In genomic region chr13:39025433-39025839, GRCh38 we compare ENCODE assay signal across 25 cellular contexts. TPM values are rescaled to one million over a fixed set of nuclear protein-coding genes. Genes with fewer than 3 reads are reported as not detected.
DNase-seq lines count a peak whose midpoint lies in the region; TF ChIP-seq lines count a peak whose summit lies in the region.
"Had no signal": no experiment of that assay in that cellular context is flagged by ENCODE, and none has a peak within 500 bp of the region (broad histone marks: within the 10 kb centered on the region; RNA-seq: fewer than 3 reads in every experiment).

No MANE protein-coding gene starts in this region.

- intact Hi-C loops in breast epithelium (cut with DNase I; ENCODE audit: low total_unique reads), result no loop called here
- intact Hi-C loops in MCF 10A (cut with micrococcal nuclease), result no loop called here
- intact Hi-C loops in prostate gland (cut with DNase I), result no loop called here
- intact Hi-C loops in tibial artery (cut with DNase I; ENCODE audit: low total_unique reads), result no loop called here

- no peak for TF ChIP-seq CTCF in breast epithelium (IDR thresholded peaks at IDR 0.05)
- no peak for TF ChIP-seq CTCF in MCF 10A (IDR thresholded peaks at IDR 0.05; ENCODE audit: unreplicated experiment)
- no peak for TF ChIP-seq CTCF in prostate gland (IDR thresholded peaks at IDR 0.05)
- TF ChIP-seq CTCF in Peyer's patch (IDR thresholded peaks at IDR 0.05), result no peak
- no peak for TF ChIP-seq CTCF in tibial artery (IDR thresholded peaks at IDR 0.05)

- H3K4me1 ChIP-seq in breast epithelium (no peaks in the 10 kb centered on the region), HUES48 (ENCODE audit: control insufficient read depth, insufficient read depth, low read length) (peaks cover 55% of the 10 kb centered on the region), prostate gland (replicated peaks) (no peaks in the 10 kb centered on the region), Peyer's patch (no peaks in the 10 kb centered on the region), tibial artery (no peaks in the 10 kb centered on the region)

- WGBS in prostate gland, result 26% methylated on average over 2 of the region's 2 CpGs

- no peaks in the 10 kb centered on the region for H3K4me1 Mint-ChIP-seq in MCF 10A (ENCODE audit: insufficient read depth, unreplicated experiment)
- H3K4me1 Mint-ChIP-seq: nephron progenitor cell had no signal

- H3K27me3 ChIP-seq in breast epithelium (no peaks in the 10 kb centered on the region), HUES48 (ENCODE audit: control insufficient read depth, insufficient read depth, low read length) (no peaks in the 10 kb centered on the region), prostate gland (replicated peaks; ENCODE audit: insufficient read depth) (no peaks in the 10 kb centered on the region), Peyer's patch (no peaks in the 10 kb centered on the region), tibial artery (no peaks in the 10 kb centered on the region)
- H3K27me3 ChIP-seq: pancreas had no signal

- TF ChIP-seq POLR2A in breast epithelium (IDR thresholded peaks at IDR 0.05) (no peak), prostate gland (IDR thresholded peaks at IDR 0.05) (no peak), Peyer's patch (IDR thresholded peaks at IDR 0.05) (no peak)

- POLR2A ChIA-PET in MCF 10A (lab: Yijun Ruan, JAX), result interaction anchor here (1.1 kb wide), 1 partner anchor 11 kb away, joined by 4 read pairs; no protein-coding TSS in a partner anchor

- H3K9ac ChIP-seq in HUES48 (ENCODE audit: low read depth, low read length), result no peak overlapping the region

- no TSS peak for BruUV-seq in MCF 10A (replicated peaks; lab: Mats Ljungman, UMichigan)

- peaks cover 60% of the 10 kb centered on the region for H3K36me3 Mint-ChIP-seq in MCF 10A (ENCODE audit: insufficient read depth, unreplicated experiment)

- CTCF ChIA-PET in MCF 10A (lab: Yijun Ruan, JAX), result interaction anchor here (2.5 kb wide), 1 partner anchor 9 kb away, joined by 18 read pairs; no protein-coding TSS in a partner anchor

- DNase-seq in breast epithelium (ENCODE audit: low spot score in 2 of 2), result peak in 1 of 2 donors; percentile 73
- DNase-seq in MCF 10A (ENCODE audit: unreplicated experiment), result no peak
- no peak for DNase-seq in epithelial cell of prostate (ENCODE audit: low read depth, low spot score)
- peak; percentile 74 for DNase-seq in prostate gland (ENCODE audit: low spot score)
- DNase-seq in Peyer's patch, result no peak
- no peak for DNase-seq in tibial artery
- DNase-seq in AML-193 (lab: John Stamatoyannopoulos, UW), result no peak
- DNase-seq: activated CD4-positive, alpha-beta memory T cell treated with anti-CD3 and anti-CD28 coated beads for 36 hours; activated CD4-positive, CD25-positive, alpha-beta regulatory T cell; activated effector memory CD4-positive, alpha-beta T cell treated with anti-CD3 and anti-CD28 coated beads, Interleukin-2, amount 50 U/mL, for 16 hours; activated naive CD8-positive, alpha-beta T cell treated with anti-CD3 and anti-CD28 coated beads, Interleukin-2, amount 10 ng/mL, durations not matched to agents 7 days and 5 days; CD4-positive, alpha-beta T cell; MM.1S; NCI-H1417 treated with DMSO at 0.1 percent for 48 hours; NCI-H526 treated with DMSO at 0.1 percent for 48 hours; nephron progenitor cell; pancreas; stimulated activated CD4-positive, alpha-beta T cell treated with anti-CD3 and anti-CD28 coated beads, Interleukin-4, amount 100 ng/mL, for 4 hours; stimulated activated naive CD4-positive, alpha-beta T cell had no signal

- H3K27ac ChIP-seq in breast epithelium, result peak overlapping the region; percentile 50 to 67
- H3K27ac ChIP-seq in HUES48 (ENCODE audit: low read depth, low read length), result peak overlapping the region; percentile 52
- peak overlapping the region; percentile 68 for H3K27ac ChIP-seq in epithelial cell of prostate
- peak overlapping the region in 1 of 2 donors; percentile 27 for H3K27ac ChIP-seq in prostate gland
- no peak overlapping the region for H3K27ac ChIP-seq in Peyer's patch
- no peak overlapping the region for H3K27ac ChIP-seq in tibial artery
- H3K27ac ChIP-seq: pancreas had no signal

- H3K9me3 Mint-ChIP-seq in MCF 10A (ENCODE audit: unreplicated experiment), result no peaks in the 10 kb centered on the region
- H3K9me3 Mint-ChIP-seq: activated CD4-positive, alpha-beta memory T cell treated with anti-CD3 and anti-CD28 coated beads for 36 hours; activated naive CD8-positive, alpha-beta T cell treated with anti-CD3 and anti-CD28 coated beads, Interleukin-2, amount 10 ng/mL, durations not matched to agents 7 days and 5 days; CD4-positive, alpha-beta T cell; nephron progenitor cell had no signal

- H3K4me3 Mint-ChIP-seq in MCF 10A (ENCODE audit: unreplicated experiment), result no peak overlapping the region
- H3K4me3 Mint-ChIP-seq: activated CD4-positive, alpha-beta memory T cell treated with anti-CD3 and anti-CD28 coated beads for 36 hours; activated naive CD8-positive, alpha-beta T cell treated with anti-CD3 and anti-CD28 coated beads, Interleukin-2, amount 10 ng/mL, durations not matched to agents 7 days and 5 days; CD4-positive, alpha-beta T cell; nephron progenitor cell had no signal

- no peaks in the 10 kb centered on the region for H3K27me3 Mint-ChIP-seq in MCF 10A (ENCODE audit: insufficient read depth, unreplicated experiment)
- H3K27me3 Mint-ChIP-seq: activated CD4-positive, alpha-beta memory T cell treated with anti-CD3 and anti-CD28 coated beads for 36 hours; activated naive CD8-positive, alpha-beta T cell treated with anti-CD3 and anti-CD28 coated beads, Interleukin-2, amount 10 ng/mL, durations not matched to agents 7 days and 5 days; CD4-positive, alpha-beta T cell had no signal

- H3K36me3 ChIP-seq in breast epithelium (no peaks in the 10 kb centered on the region), HUES48 (ENCODE audit: control insufficient read depth, insufficient read depth, low read length) (peaks cover 98% of the 10 kb centered on the region), prostate gland (no peaks in the 10 kb centered on the region), Peyer's patch (peaks cover 0 to 70% (median 0%) of the 10 kb centered on the region in 3 donors), tibial artery (peaks cover 56 to 76% (median 59%) of the 10 kb centered on the region in 3 donors)

- H3K4me3 ChIP-seq in breast epithelium (no peak overlapping the region), HUES48 (ENCODE audit: low read depth, low read length) (0 out of 2 replicates have a peak overlapping the region, but pooled peaks have one; percentile 3), prostate gland (no peak overlapping the region), Peyer's patch (no peak overlapping the region), tibial artery (no peak overlapping the region)
- H3K4me3 ChIP-seq: pancreas had no signal

- no peak overlapping the region for H3K27ac Mint-ChIP-seq in MCF 10A (ENCODE audit: low read depth, unreplicated experiment)
- H3K27ac Mint-ChIP-seq: activated CD4-positive, alpha-beta memory T cell treated with anti-CD3 and anti-CD28 coated beads for 36 hours; activated naive CD8-positive, alpha-beta T cell treated with anti-CD3 and anti-CD28 coated beads, Interleukin-2, amount 10 ng/mL, durations not matched to agents 7 days and 5 days; CD4-positive, alpha-beta T cell; nephron progenitor cell had no signal

- H3K9me3 ChIP-seq in breast epithelium, result no peaks in the 10 kb centered on the region
- H3K9me3 ChIP-seq in HUES48 (ENCODE audit: control insufficient read depth, insufficient read depth, low read length), result no peaks in the 10 kb centered on the region
- H3K9me3 ChIP-seq in prostate gland, result no peaks in the 10 kb centered on the region
- H3K9me3 ChIP-seq in Peyer's patch, result no peaks in the 10 kb centered on the region
- H3K9me3 ChIP-seq in tibial artery, result no peaks in the 10 kb centered on the region
- H3K9me3 ChIP-seq: pancreas had no signal

RNA-seq across cellular contexts. Expression of gene PROSER1, which starts 12.5 kb away (rescaled TPM):
- total RNA-seq in breast epithelium (10 to 100 TPM; 16.1 to 25.5 (median 20.3) TPM), MCF 10A (2022) (53.4 and 58.2 TPM in 2 replicates), prostate gland (10 to 100 TPM; 33.6 to 39.5 TPM), Peyer's patch (10 to 100 TPM; 36.5 to 84.2 (median 43.0) TPM)

RNA-seq across cellular contexts. Expression of gene NHLRC3, which starts 12.8 kb away (rescaled TPM):
- total RNA-seq in breast epithelium (10 to 100 TPM; 21.6 to 39.5 (median 37.6) TPM), MCF 10A (2022) (11.3 and 13.2 TPM in 2 replicates), prostate gland (10 to 100 TPM; 10.1 to 17.8 TPM), Peyer's patch (10 to 100 TPM; 11.6 to 25.5 (median 20.9) TPM)

RNA-seq across cellular contexts. Expression of gene STOML3, which starts 34.8 kb away (rescaled TPM):
- total RNA-seq in breast epithelium, result not detected
- not detected in 2 replicates for total RNA-seq in MCF 10A (2022)
- total RNA-seq in prostate gland, result not detected
- total RNA-seq in Peyer's patch, result not detected
- total RNA-seq: activated CD4-positive, alpha-beta memory T cell treated with anti-CD3 and anti-CD28 coated beads for 36 hours; activated naive CD8-positive, alpha-beta T cell treated with anti-CD3 and anti-CD28 coated beads, Interleukin-2, amount 10 ng/mL, durations not matched to agents 7 days and 5 days; astrocyte; CD4-positive, alpha-beta T cell; epithelial cell of proximal tubule; liver; mononuclear cell; pancreas; sciatic nerve had no signal

Comparison
In these comparisons a context has a peak if more than half of its experiments do, and no peak if none do; other contexts are left out.
1. H3K27ac ChIP-seq: peak in breast epithelium (2 of 2), HUES48 (single experiment) and epithelial cell of prostate (single experiment); none in Peyer's patch (0 of 4) and tibial artery (0 of 2).